Comparison of ENCODE assay signal across 1 cellular context in the genomic region with DNA sequence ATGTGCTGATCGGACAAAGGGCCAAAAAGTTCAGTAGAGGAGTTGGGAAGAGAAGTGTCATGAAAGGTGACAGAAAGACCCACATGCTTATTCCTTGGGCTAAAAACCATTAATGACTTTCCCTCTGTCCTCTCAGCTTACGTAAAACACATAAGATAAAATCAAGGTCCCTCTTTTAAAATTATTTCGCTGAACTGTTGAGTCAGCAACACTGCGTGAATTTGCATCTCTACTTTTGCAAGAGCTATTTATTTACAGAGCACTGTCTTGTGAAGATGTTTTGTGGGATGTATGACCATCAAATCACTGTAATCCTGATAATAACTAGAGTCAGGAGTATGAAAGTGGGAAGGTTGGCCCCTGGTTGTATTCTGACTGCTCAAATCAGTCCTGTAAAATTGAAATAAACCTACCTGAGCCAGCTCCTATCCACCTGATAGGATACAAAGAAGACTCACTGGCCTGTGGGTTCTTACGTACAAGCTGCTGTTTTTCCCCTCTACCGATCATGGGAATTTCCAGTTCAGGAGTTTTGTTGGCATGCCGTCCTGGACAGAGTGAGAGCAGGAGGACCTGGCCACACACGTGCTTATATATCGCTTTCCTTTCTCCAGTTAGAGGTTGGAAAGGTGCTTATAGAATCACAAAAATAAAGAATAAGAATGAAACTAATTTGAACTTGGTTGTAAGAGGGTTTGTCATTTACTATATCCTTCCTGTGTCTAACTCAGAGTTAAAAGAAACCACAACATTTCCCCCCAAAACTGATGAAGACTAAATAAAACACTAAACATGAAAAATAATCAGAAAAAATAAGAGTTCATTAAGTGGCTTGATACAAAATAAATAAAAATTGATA.
TF ChIP-seq lines count a peak whose summit lies in the region.

No MANE protein-coding gene starts in this region.

TF ChIP-seq in IMR-90, 13 proteins besides CTCF, POLR2A, EP300 and RAD21:
- TF ChIP-seq MXI1 (IDR thresholded peaks at IDR 0.05; ENCODE audit: borderline replicate concordance, low read depth, low read length): no peak
- no peak for TF ChIP-seq FOS (IDR thresholded peaks at IDR 0.05; ENCODE audit: low read depth, low read length)
- peak; percentile 41; the same call in 1 of the 2 replicates for TF ChIP-seq MAFK (IDR thresholded peaks at IDR 0.05; ENCODE audit: low read depth, low read length)
